ENCODE assay signal across 8 cellular contexts in the genomic region with DNA sequence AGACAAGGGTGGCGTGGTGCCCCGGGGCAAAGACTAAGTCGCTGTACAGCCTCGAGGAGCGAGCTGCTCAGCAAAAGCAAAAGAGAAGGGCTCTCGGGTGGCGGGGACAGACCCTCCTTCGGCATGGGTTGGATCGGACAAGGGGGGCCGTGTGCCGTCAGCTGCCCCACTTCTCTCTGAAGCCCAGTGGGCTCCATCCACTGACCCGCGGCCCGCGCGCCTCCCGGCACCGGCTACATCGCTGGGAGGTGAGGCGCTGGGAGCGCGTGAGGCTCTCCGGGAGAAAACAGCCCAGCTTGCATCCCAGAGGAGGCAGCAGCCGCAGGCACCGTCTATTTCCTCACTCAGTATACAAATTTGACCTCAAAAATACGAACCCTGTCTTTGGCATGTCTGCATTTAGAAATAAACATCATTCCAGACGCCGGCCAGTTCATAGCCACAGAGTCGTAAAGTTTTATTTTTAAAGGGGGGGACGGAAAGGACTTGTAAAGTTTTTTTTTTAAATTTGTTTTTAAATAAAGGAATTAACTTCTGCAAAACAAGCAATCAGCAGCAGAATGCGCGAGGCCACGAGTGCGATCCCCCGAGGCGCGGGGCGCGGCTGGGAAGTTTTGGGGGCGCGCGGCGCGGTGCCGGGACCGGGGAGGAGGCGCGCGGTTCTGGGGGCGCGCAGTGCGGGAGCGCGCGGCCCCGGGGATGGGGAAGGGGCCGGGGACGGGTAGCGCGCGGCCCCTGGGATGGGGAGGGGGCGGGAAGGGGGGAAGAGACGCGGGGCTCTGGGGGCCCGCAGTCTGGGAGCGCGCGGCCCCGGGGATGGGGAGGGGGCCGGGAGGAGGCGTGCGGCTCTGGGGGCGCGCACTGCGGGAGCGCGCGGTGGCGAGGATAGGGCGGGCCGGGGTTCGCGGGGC. TPM values are rescaled to one million over a fixed set of nuclear protein-coding genes. Genes with fewer than 3 reads are reported as not detected.
DNase-seq lines count a peak whose midpoint lies in the region; ATAC-seq and TF ChIP-seq lines count a peak whose summit lies in the region.

No MANE protein-coding gene starts in this region.

- H3K4me3 Mint-ChIP-seq in activated CD4-positive, alpha-beta T cell treated with anti-CD3 and anti-CD28 coated beads, Interleukin-2, amount 10 ng/mL, durations not matched to agents 24 days and 14 days, result peak overlapping the region; percentile 86

- peaks cover 4% of the 10 kb centered on the region for H3K36me3 Mint-ChIP-seq in activated CD4-positive, alpha-beta T cell treated with anti-CD3 and anti-CD28 coated beads, Interleukin-2, amount 10 ng/mL, durations not matched to agents 24 days and 14 days (ENCODE audit: low read depth)

- H3K27ac ChIP-seq in OCI-LY1 (ENCODE audit: low read depth, low read length, poor library complexity, severe bottlenecking), result no peak overlapping the region

- H3K4me3 ChIP-seq in OCI-LY1 (ENCODE audit: low read depth, low read length, poor library complexity, severe bottlenecking) (peak overlapping the region; percentile 61), cardiac fibroblast (replicated peaks in 1 of 2; ENCODE audit: low read depth in 2 of 2, low read length in 2 of 2) (peak overlapping the region; percentile 47 to 69), skeletal muscle satellite cell (ENCODE audit: low read length) (peak overlapping the region; percentile 72)

- 0 out of 2 replicates have a peak, but pooled peaks cover 2% of the 10 kb centered on the region for H3K79me2 ChIP-seq in OCI-LY1 (ENCODE audit: insufficient read depth, low read length)

- H3K9me3 Mint-ChIP-seq in activated CD4-positive, alpha-beta T cell treated with anti-CD3 and anti-CD28 coated beads, Interleukin-2, amount 10 ng/mL, durations not matched to agents 24 days and 14 days, result no peaks in the 10 kb centered on the region

- peak overlapping the region; percentile 46 for H2AFZ ChIP-seq in OCI-LY1 (ENCODE audit: low read length)

- H3K36me3 ChIP-seq in OCI-LY1 (ENCODE audit: insufficient read depth, low read length) (peaks cover 8% of the 10 kb centered on the region), skeletal muscle satellite cell (ENCODE audit: insufficient read depth, low read length) (no peaks in the 10 kb centered on the region)

- peak overlapping the region; percentile 78 for H3K27ac Mint-ChIP-seq in activated CD4-positive, alpha-beta T cell treated with anti-CD3 and anti-CD28 coated beads, Interleukin-2, amount 10 ng/mL, durations not matched to agents 24 days and 14 days

- H3K9me3 ChIP-seq in OCI-LY1 (ENCODE audit: low read length) (no peaks in the 10 kb centered on the region), skeletal muscle satellite cell (replicated peaks; ENCODE audit: low read length) (no peaks in the 10 kb centered on the region)

- H3K9ac ChIP-seq in OCI-LY1 (ENCODE audit: low read length), result peak overlapping the region; percentile 54
- H3K9ac ChIP-seq in skeletal muscle satellite cell (ENCODE audit: low read depth, low read length), result peak overlapping the region; percentile 29

- peaks cover 21% of the 10 kb centered on the region for H3K4me1 ChIP-seq in OCI-LY1 (ENCODE audit: insufficient read depth, low read length, severe bottlenecking)
- H3K4me1 ChIP-seq in skeletal muscle satellite cell (ENCODE audit: control insufficient read depth, insufficient read depth, low read length), result peaks cover 12% of the 10 kb centered on the region

- peaks cover 28% of the 10 kb centered on the region for H3K4me1 Mint-ChIP-seq in activated CD4-positive, alpha-beta T cell treated with anti-CD3 and anti-CD28 coated beads, Interleukin-2, amount 10 ng/mL, durations not matched to agents 24 days and 14 days

- TF ChIP-seq CTCF in OCI-LY1 (IDR thresholded peaks at IDR 0.05; ENCODE audit: low read length) (no peak), cardiac fibroblast (IDR thresholded peaks at IDR 0.05; ENCODE audit: low read depth, low read length) (no peak)

- no peaks in the 10 kb centered on the region for H3K9me2 ChIP-seq in OCI-LY1 (ENCODE audit: low read depth, low read length)

- intact Hi-C loops in activated CD4-positive, alpha-beta T cell treated with anti-CD3 and anti-CD28 coated beads, Interleukin-2, amount 10 ng/mL, durations not matched to agents 24 days and 14 days (cut with micrococcal nuclease), result loop anchor here (2.0 to 5.0 kb wide), 6 partner anchors 19 to 499 kb away; partner anchors contain the start of genes EDARADD and LGALS8

- H3K4me2 ChIP-seq in OCI-LY1 (ENCODE audit: low read length) (peak overlapping the region; percentile 63), skeletal muscle satellite cell (ENCODE audit: low read length) (peak overlapping the region; percentile 90)

- H3F3A ChIP-seq in OCI-LY1 (ENCODE audit: insufficient read depth, low read length), result no peaks in the 10 kb centered on the region

- H3K27me3 Mint-ChIP-seq in activated CD4-positive, alpha-beta T cell treated with anti-CD3 and anti-CD28 coated beads, Interleukin-2, amount 10 ng/mL, durations not matched to agents 24 days and 14 days, result peaks cover 43% of the 10 kb centered on the region

- peak; percentile 77 for DNase-seq in activated CD4-positive, alpha-beta T cell treated with anti-CD3 and anti-CD28 coated beads, Interleukin-2, amount 10 ng/mL, durations not matched to agents 24 days and 14 days
- no peak for DNase-seq in activated CD4-positive, alpha-beta T cell treated with anti-CD3 and anti-CD28 coated beads for 4 hours
- DNase-seq in cardiac fibroblast (ENCODE audit: low read depth in 2 of 2) (peak; percentile 53 to 57), inferior parietal cortex (ENCODE audit: extremely low spot score) (peak; percentile 33)

- ATAC-seq in HG02759 (IDR thresholded peaks at IDR 0.05; ENCODE audit: unreplicated experiment) (peak; percentile 35), GM21360 (IDR thresholded peaks at IDR 0.05; ENCODE audit: unreplicated experiment) (no peak)

- H3K27me3 ChIP-seq in OCI-LY1 (ENCODE audit: insufficient read depth, low read length) (peaks cover 4% of the 10 kb centered on the region; the same call in 1 of the 2 replicates), skeletal muscle satellite cell (ENCODE audit: control insufficient read depth, insufficient read depth, low read length) (peaks cover 38% of the 10 kb centered on the region)

- no peaks in the 10 kb centered on the region for H4K20me1 ChIP-seq in OCI-LY1 (ENCODE audit: insufficient read depth, low read length)

RNA-seq across cellular contexts. Expression of gene GPR137B, which starts 0.6 kb away (rescaled TPM):
- total RNA-seq in activated CD4-positive, alpha-beta T cell treated with anti-CD3 and anti-CD28 coated beads, Interleukin-2, amount 10 ng/mL, durations not matched to agents 24 days and 14 days, result 6.6 and 7.7 TPM in 2 replicates
- 7.4 and 9.9 TPM in 2 replicates for total RNA-seq in skeletal muscle satellite cell (2012; rRNA removed)

Comparison
In these comparisons a context has a peak if more than half of its experiments do, and no peak if none do; other contexts are left out.
1. DNase-seq: peak in activated CD4-positive, alpha-beta T cell treated with anti-CD3 and anti-CD28 coated beads, Interleukin-2, amount 10 ng/mL, durations not matched to agents 24 days and 14 days (single experiment), cardiac fibroblast (2 of 2) and inferior parietal cortex (single experiment); none in activated CD4-positive, alpha-beta T cell treated with anti-CD3 and anti-CD28 coated beads for 4 hours (0 of 2).
2. Peak in every context shown above with its lines, with median percentiles within 50 percentile points of each other: H3K4me3 ChIP-seq.